Comparison of ENCODE assay signal across 1 cellular context in genomic region chr11:63536669-63537292, GRCh38.
TF ChIP-seq lines count a peak whose summit lies in the region.

PLAAT4 (plus strand) TSS chr11:63536808; CDS start chr11:63536869, 61 bp downstream.

TF ChIP-seq in H1, 55 proteins besides CTCF, POLR2A, EP300 and RAD21 (continued from another document):
- TF ChIP-seq PHF8 (conservative IDR thresholded peaks at IDR 0.05; ENCODE audit: low read depth, low read length) = no peak
